In genomic region chr20:56933331-56933698, GRCh38 we compare ENCODE assay signal across 23 cellular contexts.
"Had no signal": no experiment of that assay in that cellular context is flagged by ENCODE, and none has a peak within 500 bp of the region (broad histone marks: within the 10 kb centered on the region; RNA-seq: fewer than 3 reads in every experiment).

No MANE protein-coding gene starts in this region.

- H3K27ac Mint-ChIP-seq: activated CD8-positive, alpha-beta T cell treated with anti-CD3 and anti-CD28 coated beads for 36 hours; activated naive CD4-positive, alpha-beta T cell treated with anti-CD3 and anti-CD28 coated beads, Interleukin-2, amount 10 ng/mL, durations not matched to agents 7 days and 5 days; activated naive CD8-positive, alpha-beta T cell treated with anti-CD3 and anti-CD28 coated beads for 36 hours; activated T-cell treated with anti-CD3 and anti-CD28 coated beads, Interleukin-2, amount 50 U/mL, for 72 hours; activated T-helper 2 cell treated with anti-CD3 and anti-CD28 coated beads, Interferon-gamma antibody, Interleukin-2, Interleukin-4, amounts not matched to agents 10 μg/mL and 5 μg/mL and 100 μg/mL, durations not matched to agents 14 hours and 24 hours and 36 hours; T-helper 1 cell treated with Interleukin-12 subunit alpha and Interleukin-12 subunit beta and Interleukin-4 antibody, amounts not matched to agents 30 μg/mL and 1 μg/mL, for 36 hours had no signal

- H3K4me3 ChIP-seq: SJSA1 had no signal

- H3K9ac ChIP-seq: KMS-11 had no signal

- H3K4me3 Mint-ChIP-seq: activated CD8-positive, alpha-beta T cell treated with anti-CD3 and anti-CD28 coated beads for 36 hours; activated naive CD4-positive, alpha-beta T cell treated with anti-CD3 and anti-CD28 coated beads, Interleukin-2, amount 10 ng/mL, durations not matched to agents 7 days and 5 days; activated naive CD8-positive, alpha-beta T cell treated with anti-CD3 and anti-CD28 coated beads for 36 hours; activated T-cell treated with anti-CD3 and anti-CD28 coated beads, Interleukin-2, amount 50 U/mL, for 72 hours; T-helper 1 cell treated with Interleukin-12 subunit alpha and Interleukin-12 subunit beta and Interleukin-4 antibody, amounts not matched to agents 30 μg/mL and 1 μg/mL, for 36 hours had no signal

- H3K36me3 Mint-ChIP-seq: activated naive CD4-positive, alpha-beta T cell treated with anti-CD3 and anti-CD28 coated beads, Interleukin-2, amount 10 ng/mL, durations not matched to agents 7 days and 5 days; activated naive CD8-positive, alpha-beta T cell treated with anti-CD3 and anti-CD28 coated beads for 36 hours had no signal

- FAIRE-seq: RCC 7860 had no signal

- H3K9me3 Mint-ChIP-seq: activated CD8-positive, alpha-beta T cell treated with anti-CD3 and anti-CD28 coated beads for 36 hours; activated naive CD4-positive, alpha-beta T cell treated with anti-CD3 and anti-CD28 coated beads, Interleukin-2, amount 10 ng/mL, durations not matched to agents 7 days and 5 days; activated naive CD8-positive, alpha-beta T cell treated with anti-CD3 and anti-CD28 coated beads for 36 hours; activated T-helper 2 cell treated with anti-CD3 and anti-CD28 coated beads, Interferon-gamma antibody, Interleukin-2, Interleukin-4, amounts not matched to agents 10 μg/mL and 5 μg/mL and 100 μg/mL, durations not matched to agents 14 hours and 24 hours and 36 hours; T-helper 1 cell treated with Interleukin-12 subunit alpha and Interleukin-12 subunit beta and Interleukin-4 antibody, amounts not matched to agents 30 μg/mL and 1 μg/mL, for 36 hours had no signal

- DNase-seq: activated CD4-positive, alpha-beta T cell treated with anti-CD3 and anti-CD28 coated beads for 4 hours; activated CD8-positive, alpha-beta memory T cell treated with anti-CD3 and anti-CD28 coated beads, Interleukin-2, amount 50 U/mL, for 4 hours; activated CD8-positive, alpha-beta T cell treated with anti-CD3 and anti-CD28 coated beads for 36 hours; activated gamma-delta T cell treated with Interleukin-2 at 50 U/mL for 16 hours; activated naive CD4-positive, alpha-beta T cell treated with anti-CD3 and anti-CD28 coated beads, Interleukin-2, amount 10 ng/mL, durations not matched to agents 7 days and 5 days; activated naive CD8-positive, alpha-beta T cell treated with anti-CD3 and anti-CD28 coated beads for 36 hours; activated T-cell treated with anti-CD3 and anti-CD28 coated beads, Interleukin-2, amount 50 U/mL, for 72 hours; brain microvascular endothelial cell; MM.1S; NCI-H1105 treated with DMSO at 0.1 percent for 48 hours; NCI-H1436 treated with DMSO at 0.1 percent for 48 hours; NCI-H187; NCI-H2081; NCI-H524; SW 1271 had no signal

- H3K4me1 ChIP-seq: SJSA1 had no signal

- ATAC-seq: activated CD4-positive, CD25-positive, alpha-beta regulatory T cell treated with anti-CD3 and anti-CD28 coated beads, Interleukin-2, amount 50 U/mL, for 24 hours; activated CD8-positive, alpha-beta T cell treated with anti-CD3 and anti-CD28 coated beads for 36 hours; activated T-cell treated with anti-CD3 and anti-CD28 coated beads, Interleukin-2, amount 50 U/mL, for 72 hours; Right ventricle myocardium inferior; SK-N-SH treated with all-trans-retinoic acid at 6 μM for 48 hours had no signal

- H3K27ac ChIP-seq: brain microvascular endothelial cell, KMS-11, SJSA1 had no signal

- H3K4me2 ChIP-seq: KMS-11 had no signal

- H3K4me1 Mint-ChIP-seq: activated naive CD4-positive, alpha-beta T cell treated with anti-CD3 and anti-CD28 coated beads, Interleukin-2, amount 10 ng/mL, durations not matched to agents 7 days and 5 days; activated naive CD8-positive, alpha-beta T cell treated with anti-CD3 and anti-CD28 coated beads for 36 hours had no signal

- H3K9me3 ChIP-seq: SJSA1 had no signal

- H3K36me3 ChIP-seq: brain microvascular endothelial cell, SJSA1 had no signal
